In genomic region chr9:82961504-82962125, GRCh38 we compare ENCODE assay signal across 8 cellular contexts.
DNase-seq lines count a peak whose midpoint lies in the region; ATAC-seq, FAIRE-seq and TF ChIP-seq lines count a peak whose summit lies in the region.

No MANE protein-coding gene starts in this region.

- no peaks in the 10 kb centered on the region for H3K27me3 Mint-ChIP-seq in activated CD4-positive, alpha-beta T cell treated with anti-CD3 and anti-CD28 coated beads, Interleukin-2, amount 10 ng/mL, durations not matched to agents 24 days and 14 days
- peaks cover 0 to 9% (median 0%) of the 10 kb centered on the region in 5 donors for H3K27me3 Mint-ChIP-seq in naive thymus-derived CD4-positive, alpha-beta T cell

- intact Hi-C loops in activated CD4-positive, alpha-beta T cell treated with anti-CD3 and anti-CD28 coated beads, Interleukin-2, amount 10 ng/mL, durations not matched to agents 24 days and 14 days (cut with micrococcal nuclease) = no loop called here
- intact Hi-C loops in esophagus muscularis mucosa (cut with DNase I) (no loop called here), thyroid gland (cut with DNase I) (loop anchor here (10.0 kb wide), 1 partner anchor 1447 kb away; no protein-coding TSS in a partner anchor)
- intact Hi-C loops in naive thymus-derived CD4-positive, alpha-beta T cell (cut with micrococcal nuclease) = no loop called here

- WGBS in esophagus muscularis mucosa = 23% methylated on average over 7 of the region's 7 CpGs
- 17 to 21% methylated on average over 7 of the region's 7 CpGs for WGBS in thyroid gland, 2 donors

- H3K4me3 ChIP-seq in esophagus muscularis mucosa (no peak overlapping the region), thyroid gland (replicated peaks in 1 of 3) (no peak overlapping the region)
- no peak overlapping the region for H3K4me3 ChIP-seq in naive thymus-derived CD4-positive, alpha-beta T cell (ENCODE audit: low read length)

- no peak for FAIRE-seq in D721Med (lab: Jason Lieb, UNC)

- no peak for TF ChIP-seq POLR2A in esophagus muscularis mucosa (IDR thresholded peaks at IDR 0.05; ENCODE audit: low read depth)
- TF ChIP-seq POLR2A in thyroid gland (IDR thresholded peaks at IDR 0.05) = no peak

- H3K27ac ChIP-seq in esophagus muscularis mucosa (replicated peaks in 1 of 4) (no peak overlapping the region), thyroid gland (no peak overlapping the region)
- H3K27ac ChIP-seq in naive thymus-derived CD4-positive, alpha-beta T cell (ENCODE audit: low read depth, low read length) = no peak overlapping the region

- DNase-seq in D721Med (ENCODE audit: insufficient read length, low spot score) = no peak
- peak; percentile 88 for DNase-seq in NCI-H2227 (lab: John Stamatoyannopoulos, UW; ENCODE audit: unreplicated experiment)
- DNase-seq in activated CD4-positive, alpha-beta T cell treated with anti-CD3 and anti-CD28 coated beads, Interleukin-2, amount 10 ng/mL, durations not matched to agents 24 days and 14 days = peak; percentile 79
- DNase-seq in esophagus muscularis mucosa (ENCODE audit: extremely low spot score) = no peak
- DNase-seq in naive thymus-derived CD4-positive, alpha-beta T cell = peak in 7 of 9 donors; percentile 4 to 41 (median 16)
- peak; percentile 87 to 91 for DNase-seq in thyroid gland

- ATAC-seq in GM19397 (IDR thresholded peaks at IDR 0.05; ENCODE audit: unreplicated experiment) (peak; percentile 94), HG03378 (IDR thresholded peaks at IDR 0.05; ENCODE audit: unreplicated experiment) (peak; percentile 93)
- peak; percentile 52 for ATAC-seq in naive thymus-derived CD4-positive, alpha-beta T cell

- POLR2A ChIA-PET in naive thymus-derived CD4-positive, alpha-beta T cell (lab: Charles Lee) = no interaction called here

- CTCF ChIA-PET in naive thymus-derived CD4-positive, alpha-beta T cell (lab: Charles Lee) = no interaction called here

- H3K4me1 ChIP-seq in esophagus muscularis mucosa (peaks cover 0 to 5% (median 0%) of the 10 kb centered on the region in 4 donors), thyroid gland (peaks cover 0 to 11% of the 10 kb centered on the region in 2 donors)
- no peaks in the 10 kb centered on the region for H3K4me1 ChIP-seq in naive thymus-derived CD4-positive, alpha-beta T cell (ENCODE audit: control insufficient read depth in 2 of 2, insufficient read depth in 2 of 2, low read length in 2 of 2)

- no peak for TF ChIP-seq EP300 in esophagus muscularis mucosa (IDR thresholded peaks at IDR 0.05)

- H3K27me3 ChIP-seq in esophagus muscularis mucosa (no peaks in the 10 kb centered on the region), thyroid gland (no peaks in the 10 kb centered on the region)
- no peaks in the 10 kb centered on the region for H3K27me3 ChIP-seq in naive thymus-derived CD4-positive, alpha-beta T cell (ENCODE audit: control insufficient read depth in 2 of 2, insufficient read depth in 2 of 2, low read length in 2 of 2)

- H3K36me3 Mint-ChIP-seq in activated CD4-positive, alpha-beta T cell treated with anti-CD3 and anti-CD28 coated beads, Interleukin-2, amount 10 ng/mL, durations not matched to agents 24 days and 14 days (ENCODE audit: low read depth) = no peaks in the 10 kb centered on the region
- H3K36me3 Mint-ChIP-seq in naive thymus-derived CD4-positive, alpha-beta T cell = no peaks in the 10 kb centered on the region

- no peak overlapping the region for H3K4me3 Mint-ChIP-seq in activated CD4-positive, alpha-beta T cell treated with anti-CD3 and anti-CD28 coated beads, Interleukin-2, amount 10 ng/mL, durations not matched to agents 24 days and 14 days
- H3K4me3 Mint-ChIP-seq in naive thymus-derived CD4-positive, alpha-beta T cell = no peak overlapping the region

- H3K9me3 Mint-ChIP-seq in activated CD4-positive, alpha-beta T cell treated with anti-CD3 and anti-CD28 coated beads, Interleukin-2, amount 10 ng/mL, durations not matched to agents 24 days and 14 days = no peaks in the 10 kb centered on the region
- H3K9me3 Mint-ChIP-seq in naive thymus-derived CD4-positive, alpha-beta T cell = no peaks in the 10 kb centered on the region

- TF ChIP-seq CTCF in D721Med (IDR thresholded peaks at IDR 0.05; ENCODE audit: insufficient read depth, missing control alignments) (peak; percentile 94), esophagus muscularis mucosa (IDR thresholded peaks at IDR 0.05) (peak; percentile 60 to 77 (median 68)), thyroid gland (IDR thresholded peaks at IDR 0.05) (peak; percentile 27 to 95 (median 87))

- H3K27ac Mint-ChIP-seq in activated CD4-positive, alpha-beta T cell treated with anti-CD3 and anti-CD28 coated beads, Interleukin-2, amount 10 ng/mL, durations not matched to agents 24 days and 14 days = no peak overlapping the region
- no peak overlapping the region for H3K27ac Mint-ChIP-seq in naive thymus-derived CD4-positive, alpha-beta T cell

- no peaks in the 10 kb centered on the region for H3K36me3 ChIP-seq in esophagus muscularis mucosa
- no peaks in the 10 kb centered on the region for H3K36me3 ChIP-seq in naive thymus-derived CD4-positive, alpha-beta T cell (ENCODE audit: control insufficient read depth in 2 of 3, insufficient read depth in 3 of 3, low read length in 3 of 3)
- no peaks in the 10 kb centered on the region for H3K36me3 ChIP-seq in thyroid gland

- no peaks in the 10 kb centered on the region for H3K4me1 Mint-ChIP-seq in activated CD4-positive, alpha-beta T cell treated with anti-CD3 and anti-CD28 coated beads, Interleukin-2, amount 10 ng/mL, durations not matched to agents 24 days and 14 days
- no peaks in the 10 kb centered on the region for H3K4me1 Mint-ChIP-seq in naive thymus-derived CD4-positive, alpha-beta T cell

- H3K9me3 ChIP-seq in esophagus muscularis mucosa = no peaks in the 10 kb centered on the region
- H3K9me3 ChIP-seq in naive thymus-derived CD4-positive, alpha-beta T cell (ENCODE audit: control insufficient read depth in 2 of 3, low read length in 3 of 3) = no peaks in the 10 kb centered on the region
- no peaks in the 10 kb centered on the region for H3K9me3 ChIP-seq in thyroid gland

Comparison
In these comparisons a context has a peak if more than half of its experiments do, and no peak if none do; other contexts are left out.
1. DNase-seq: peak in NCI-H2227 (single experiment), activated CD4-positive, alpha-beta T cell treated with anti-CD3 and anti-CD28 coated beads, Interleukin-2, amount 10 ng/mL, durations not matched to agents 24 days and 14 days (single experiment), naive thymus-derived CD4-positive, alpha-beta T cell (7 of 9) and thyroid gland (2 of 2); none in D721Med (single experiment) and esophagus muscularis mucosa (single experiment).
2. Peak in every context shown above with its lines, with median percentiles within 50 percentile points of each other: CTCF ChIP-seq and ATAC-seq.